Comparison of ENCODE assay signal across 1 cellular context in the genomic region with DNA sequence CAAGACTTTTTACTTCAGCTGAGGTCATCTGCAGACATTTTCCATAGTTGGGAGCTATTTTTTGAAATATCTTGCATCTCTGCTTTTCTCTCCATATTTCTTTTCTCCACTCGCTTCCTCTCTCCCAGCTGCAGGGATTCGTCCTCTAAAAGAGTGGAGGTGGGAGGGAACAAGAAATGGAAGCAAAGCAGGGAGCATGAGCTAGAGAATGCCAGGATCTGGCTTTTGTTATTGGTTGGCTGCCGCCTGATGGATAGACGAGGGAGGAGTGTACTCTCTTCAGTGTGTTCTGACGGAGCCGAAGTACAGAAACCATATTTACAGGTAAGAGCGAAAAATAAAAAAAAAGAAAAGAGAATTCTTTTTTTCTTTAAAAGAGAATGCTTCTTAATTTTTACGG.
TF ChIP-seq lines count a peak whose summit lies in the region.

A gene with protein sequence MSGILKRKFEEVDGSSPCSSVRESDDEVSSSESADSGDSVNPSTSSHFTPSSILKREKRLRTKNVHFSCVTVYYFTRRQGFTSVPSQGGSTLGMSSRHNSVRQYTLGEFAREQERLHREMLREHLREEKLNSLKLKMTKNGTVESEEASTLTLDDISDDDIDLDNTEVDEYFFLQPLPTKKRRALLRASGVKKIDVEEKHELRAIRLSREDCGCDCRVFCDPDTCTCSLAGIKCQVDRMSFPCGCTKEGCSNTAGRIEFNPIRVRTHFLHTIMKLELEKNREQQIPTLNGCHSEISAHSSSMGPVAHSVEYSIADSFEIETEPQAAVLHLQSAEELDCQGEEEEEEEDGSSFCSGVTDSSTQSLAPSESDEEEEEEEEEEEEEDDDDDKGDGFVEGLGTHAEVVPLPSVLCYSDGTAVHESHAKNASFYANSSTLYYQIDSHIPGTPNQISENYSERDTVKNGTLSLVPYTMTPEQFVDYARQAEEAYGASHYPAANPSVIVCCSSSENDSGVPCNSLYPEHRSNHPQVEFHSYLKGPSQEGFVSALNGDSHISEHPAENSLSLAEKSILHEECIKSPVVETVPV (plus strand): TSS at position 282 of the 400 bp plus-strand sequence. CDS start 125,368 bp downstream, outside the sequence.

TF ChIP-seq in WTC11, 78 proteins besides CTCF, POLR2A, EP300 and RAD21 (continued from another document):
- TF ChIP-seq OVOL2 (CRISPR knock-in tag; IDR thresholded peaks at IDR 0.05; ENCODE audit: borderline replicate concordance) (no peak), NR1H2 (CRISPR knock-in tag; IDR thresholded peaks at IDR 0.05) (no peak), EMX1 (CRISPR knock-in tag; IDR thresholded peaks at IDR 0.05) (no peak), FOXK1 (CRISPR knock-in tag; IDR thresholded peaks at IDR 0.05) (no peak)
- TF ChIP-seq, protein P1, sequence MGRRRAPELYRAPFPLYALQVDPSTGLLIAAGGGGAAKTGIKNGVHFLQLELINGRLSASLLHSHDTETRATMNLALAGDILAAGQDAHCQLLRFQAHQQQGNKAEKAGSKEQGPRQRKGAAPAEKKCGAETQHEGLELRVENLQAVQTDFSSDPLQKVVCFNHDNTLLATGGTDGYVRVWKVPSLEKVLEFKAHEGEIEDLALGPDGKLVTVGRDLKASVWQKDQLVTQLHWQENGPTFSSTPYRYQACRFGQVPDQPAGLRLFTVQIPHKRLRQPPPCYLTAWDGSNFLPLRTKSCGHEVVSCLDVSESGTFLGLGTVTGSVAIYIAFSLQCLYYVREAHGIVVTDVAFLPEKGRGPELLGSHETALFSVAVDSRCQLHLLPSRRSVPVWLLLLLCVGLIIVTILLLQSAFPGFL (CRISPR knock-in tag; IDR thresholded peaks at IDR 0.05; ENCODE audit: borderline replicate concordance), result no peak
- TF ChIP-seq, protein P2, sequence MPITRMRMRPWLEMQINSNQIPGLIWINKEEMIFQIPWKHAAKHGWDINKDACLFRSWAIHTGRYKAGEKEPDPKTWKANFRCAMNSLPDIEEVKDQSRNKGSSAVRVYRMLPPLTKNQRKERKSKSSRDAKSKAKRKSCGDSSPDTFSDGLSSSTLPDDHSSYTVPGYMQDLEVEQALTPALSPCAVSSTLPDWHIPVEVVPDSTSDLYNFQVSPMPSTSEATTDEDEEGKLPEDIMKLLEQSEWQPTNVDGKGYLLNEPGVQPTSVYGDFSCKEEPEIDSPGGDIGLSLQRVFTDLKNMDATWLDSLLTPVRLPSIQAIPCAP (CRISPR knock-in tag; IDR thresholded peaks at IDR 0.05), result no peak
- TF ChIP-seq, protein P3, sequence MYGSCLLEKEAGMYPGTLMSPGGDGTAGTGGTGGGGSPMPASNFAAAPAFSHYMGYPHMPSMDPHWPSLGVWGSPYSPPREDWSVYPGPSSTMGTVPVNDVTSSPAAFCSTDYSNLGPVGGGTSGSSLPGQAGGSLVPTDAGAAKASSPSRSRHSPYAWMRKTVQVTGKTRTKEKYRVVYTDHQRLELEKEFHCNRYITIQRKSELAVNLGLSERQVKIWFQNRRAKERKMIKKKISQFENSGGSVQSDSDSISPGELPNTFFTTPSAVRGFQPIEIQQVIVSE (CRISPR knock-in tag; IDR thresholded peaks at IDR 0.05; ENCODE audit: borderline replicate concordance), result no peak
